8 cellular contexts compared by ENCODE assay signal in the genomic region with DNA sequence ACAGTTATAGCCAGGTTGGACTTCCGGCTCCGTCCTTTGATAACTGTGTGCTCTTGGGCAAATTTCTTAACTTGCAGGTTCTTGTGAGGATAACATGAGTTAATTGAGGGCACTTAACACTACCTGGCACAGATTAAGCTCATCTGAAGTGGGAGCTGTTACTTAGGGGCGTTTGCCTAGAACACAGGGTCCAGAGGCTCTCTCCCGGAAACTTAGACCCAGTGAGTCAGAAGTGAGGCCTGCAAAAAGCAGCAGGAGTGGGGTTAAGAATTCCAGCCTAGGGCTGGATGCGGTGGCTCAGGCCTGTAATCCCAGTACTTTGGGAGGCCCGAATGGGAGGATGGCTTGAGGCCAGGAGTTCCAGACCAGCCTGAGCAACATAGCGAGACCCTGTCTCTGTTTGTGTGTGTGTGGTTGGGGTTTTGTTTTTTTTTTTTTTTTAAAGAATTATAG. TPM values are rescaled to one million over a fixed set of nuclear protein-coding genes. Genes with fewer than 3 reads are reported as not detected.
DNase-seq lines count a peak whose midpoint lies in the region; ATAC-seq lines count a peak whose summit lies in the region.

No MANE protein-coding gene starts in this region.

- WGBS in esophagus, 2 donors = 21 to 23% methylated on average over 7 of the region's 7 CpGs
- no CpG with 5 or more reads among the region's 7 CpGs for WGBS in trophoblast cell (ENCODE audit: extremely low coverage, insufficient coverage, insufficient read length)

- no peak overlapping the region for H2BK120ac ChIP-seq in trophoblast cell (ENCODE audit: insufficient read depth, low read length, poor library complexity)

- no peak overlapping the region for H3K4me2 ChIP-seq in trophoblast cell (ENCODE audit: low read length)

- H3K27me3 ChIP-seq in esophagus (ENCODE audit: control insufficient read depth in 1 of 2, insufficient read depth in 2 of 2, low read length in 2 of 2) (no peaks in the 10 kb centered on the region), trophoblast cell (ENCODE audit: insufficient read depth, low read length) (no peaks in the 10 kb centered on the region)

- DNase-seq in Caki2 (ENCODE audit: low read depth) = peak; percentile 74
- DNase-seq in RPMI7951 (ENCODE audit: low read depth) = peak; percentile 91
- DNase-seq in trophoblast cell = peak; percentile 76 to 78
- DNase-seq in stimulated activated naive CD4-positive, alpha-beta T cell treated with Interleukin-2 at 50 U/mL for 16 hours (lab: John Stamatoyannopoulos, UW) = no peak
- no peak for DNase-seq in stimulated activated CD8-positive, alpha-beta memory T cell treated with anti-CD3 and anti-CD28 coated beads, Interleukin-4, amount 100 ng/mL, for 48 hours

- ATAC-seq in HG03135 (IDR thresholded peaks at IDR 0.05; ENCODE audit: unreplicated experiment) (no peak), GM19397 (IDR thresholded peaks at IDR 0.05; ENCODE audit: unreplicated experiment) (no peak)

- H3K9ac ChIP-seq in trophoblast cell (ENCODE audit: low read length) = no peak overlapping the region

- H2AK5ac ChIP-seq in trophoblast cell (ENCODE audit: low read length) = no peak overlapping the region

- H3K36me3 ChIP-seq in esophagus (ENCODE audit: control insufficient read depth in 2 of 2, insufficient read depth in 2 of 2, low read length in 1 of 2) (peaks cover 0 to 4% of the 10 kb centered on the region in 2 donors), trophoblast cell (ENCODE audit: control insufficient read depth in 1 of 2, insufficient read depth in 2 of 2, low read length in 2 of 2) (peaks cover 11 to 13% of the 10 kb centered on the region in 2 experiments)

- no peak overlapping the region for H3K4ac ChIP-seq in trophoblast cell (ENCODE audit: low read depth, low read length)

- no peak overlapping the region for H2BK5ac ChIP-seq in trophoblast cell (ENCODE audit: low read depth, low read length, poor library complexity)

- H3K9me3 ChIP-seq in esophagus (ENCODE audit: control insufficient read depth in 2 of 2, insufficient read depth in 1 of 2, low read depth in 1 of 2, low read length in 1 of 2) (no peaks in the 10 kb centered on the region), trophoblast cell (ENCODE audit: insufficient read depth, low read depth, low read length) (no peaks in the 10 kb centered on the region)

- H4K12ac ChIP-seq in trophoblast cell (ENCODE audit: low read depth, low read length) = no peak overlapping the region

- H3K4me1 ChIP-seq in esophagus (ENCODE audit: control insufficient read depth in 2 of 2, insufficient read depth in 2 of 2, low read length in 1 of 2) = peaks cover 14 to 34% of the 10 kb centered on the region in 2 donors
- peaks cover 7 to 11% of the 10 kb centered on the region in 2 experiments for H3K4me1 ChIP-seq in trophoblast cell (ENCODE audit: control insufficient read depth in 1 of 2, insufficient read depth in 2 of 2, low read length in 2 of 2)

- in situ Hi-C loops in Caki2 (cut with HindIII; ENCODE audit: low pct_unique_long_range_greater_than_20kb, low sequenced_read_pairs) = no loop called here

- H3K18ac ChIP-seq in trophoblast cell (ENCODE audit: low read length) = no peak overlapping the region

- H2AFZ ChIP-seq in trophoblast cell (ENCODE audit: insufficient read depth, low read length, poor library complexity) = no peak overlapping the region

- H2BK12ac ChIP-seq in trophoblast cell (ENCODE audit: low read length) = no peak overlapping the region

- H4K8ac ChIP-seq in trophoblast cell (ENCODE audit: low read depth, low read length) = no peak overlapping the region

- H3K27ac ChIP-seq in esophagus (ENCODE audit: low read depth in 2 of 2, low read length in 1 of 2) (peak overlapping the region; percentile 97), trophoblast cell (ENCODE audit: low read depth, low read length) (peak overlapping the region; percentile 52)

- no peak overlapping the region for H4K91ac ChIP-seq in trophoblast cell (ENCODE audit: low read depth, low read length)

- H3K79me2 ChIP-seq in trophoblast cell (ENCODE audit: control insufficient read depth, insufficient read depth, low read length, poor library complexity) = peaks cover 4% of the 10 kb centered on the region

- no peak overlapping the region for H3K23ac ChIP-seq in trophoblast cell (ENCODE audit: low read length)

- H3K4me3 ChIP-seq in esophagus (ENCODE audit: low read depth in 1 of 2, low read length in 2 of 2) (peak overlapping the region; percentile 60 to 80), trophoblast cell (ENCODE audit: low read depth, low read length) (no peak overlapping the region)

- H3K14ac ChIP-seq in trophoblast cell (ENCODE audit: low read length) = no peak overlapping the region

- peaks cover 10% of the 10 kb centered on the region for H3K79me1 ChIP-seq in trophoblast cell (ENCODE audit: low read length)

RNA-seq across cellular contexts. Expression of gene MVP, which starts 1.4 kb away (rescaled TPM):
- 282 and 291 TPM in 2 replicates for total RNA-seq in Caki2 (2014; rRNA removed; shearing (Covaris generic); ENCODE audit: low replicate concordance)
- total RNA-seq in RPMI7951 (2014; rRNA removed; shearing (Covaris generic)) = 140 and 141 TPM in 2 replicates
- 10 to 100 TPM; 63.3 to 69.4 TPM for polyA plus RNA-seq in esophagus
- polyA plus RNA-seq in trophoblast cell (2013) = 24.4 and 24.5 TPM in 2 replicates

RNA-seq across cellular contexts. Expression of gene PAGR1, which starts 5.7 kb away (rescaled TPM):
- 117 and 122 TPM in 2 replicates for total RNA-seq in Caki2 (2014; rRNA removed; shearing (Covaris generic); ENCODE audit: low replicate concordance)
- 20.5 and 22.8 TPM in 2 replicates for total RNA-seq in RPMI7951 (2014; rRNA removed; shearing (Covaris generic))
- 10 to 100 TPM; 23.2 to 32.4 TPM for polyA plus RNA-seq in esophagus
- polyA plus RNA-seq in trophoblast cell (2013) = 33.5 and 34.4 TPM in 2 replicates

RNA-seq across cellular contexts. Expression of gene PRRT2, which starts 9.7 kb away (rescaled TPM):
- not detected in 2 replicates for total RNA-seq in Caki2 (2014; rRNA removed; shearing (Covaris generic); ENCODE audit: low replicate concordance)
- 1.7 and 2.5 TPM in 2 replicates for total RNA-seq in RPMI7951 (2014; rRNA removed; shearing (Covaris generic))
- 1 to 10 TPM; 1.1 to 2.1 TPM for polyA plus RNA-seq in esophagus
- 3.9 and 4.1 TPM in 2 replicates for polyA plus RNA-seq in trophoblast cell (2013)

RNA-seq across cellular contexts. Expression of gene MAZ, which starts 15.4 kb away (rescaled TPM):
- total RNA-seq in Caki2 (2014; rRNA removed; shearing (Covaris generic); ENCODE audit: low replicate concordance) = 339 and 403 TPM in 2 replicates
- 114 and 181 TPM in 2 replicates for total RNA-seq in RPMI7951 (2014; rRNA removed; shearing (Covaris generic))
- polyA plus RNA-seq in esophagus = 100 to 1,000 TPM in 1 of 2 donors, 10 to 100 TPM in 1; 95.9 to 111 TPM
- polyA plus RNA-seq in trophoblast cell (2013) = 151 and 161 TPM in 2 replicates

RNA-seq across cellular contexts. Expression of gene KIF22, which starts 31.1 kb away (rescaled TPM):
- 168 and 188 TPM in 2 replicates for total RNA-seq in Caki2 (2014; rRNA removed; shearing (Covaris generic); ENCODE audit: low replicate concordance)
- 120 and 128 TPM in 2 replicates for total RNA-seq in RPMI7951 (2014; rRNA removed; shearing (Covaris generic))
- polyA plus RNA-seq in esophagus = 10 to 100 TPM; 43.3 to 57.9 TPM
- 75.9 and 76.3 TPM in 2 replicates for polyA plus RNA-seq in trophoblast cell (2013)

Comparison
In these comparisons a context has a peak if more than half of its experiments do, and no peak if none do; other contexts are left out.
1. DNase-seq: peak in Caki2 (single experiment), RPMI7951 (single experiment) and trophoblast cell (2 of 2); none in stimulated activated naive CD4-positive, alpha-beta T cell treated with Interleukin-2 at 50 U/mL for 16 hours (single experiment) and stimulated activated CD8-positive, alpha-beta memory T cell treated with anti-CD3 and anti-CD28 coated beads, Interleukin-4, amount 100 ng/mL, for 48 hours (single experiment).